In the genomic region with DNA sequence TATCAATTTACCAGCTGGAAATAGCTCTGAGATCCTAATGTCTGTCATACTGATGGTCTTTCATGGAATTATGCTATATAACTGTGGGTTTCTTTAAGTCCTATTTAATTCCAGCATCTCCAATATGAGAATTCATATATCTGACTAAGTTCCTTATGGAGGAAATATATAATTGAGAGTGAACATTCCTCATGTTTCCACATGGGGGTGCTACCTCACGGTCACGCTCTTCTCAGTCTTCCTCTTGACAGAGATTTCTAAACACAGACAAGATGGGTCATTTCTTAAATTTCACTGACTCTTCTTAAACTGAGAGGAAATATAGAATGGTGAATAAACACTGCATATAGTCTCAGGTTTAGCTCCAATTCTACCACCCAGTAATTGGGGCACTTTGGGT, we compare ENCODE assay signal across 10 cellular contexts.
DNase-seq lines count a peak whose midpoint lies in the region; ATAC-seq and TF ChIP-seq lines count a peak whose summit lies in the region.
"Had no signal": no experiment of that assay in that cellular context is flagged by ENCODE, and none has a peak within 500 bp of the region (broad histone marks: within the 10 kb centered on the region; RNA-seq: fewer than 3 reads in every experiment).

No MANE protein-coding gene starts in this region.

- intact Hi-C loops in natural killer cell (cut with micrococcal nuclease): no loop called here

- peaks cover 11 to 14% of the 10 kb centered on the region in 2 donors for H3K27me3 Mint-ChIP-seq in natural killer cell (ENCODE audit: low read depth in 2 of 2)

- no peak overlapping the region for H3K27ac Mint-ChIP-seq in natural killer cell
- H3K27ac Mint-ChIP-seq: T-helper 17 cell had no signal

- no peak for TF ChIP-seq POLR2A in NB4 (IDR thresholded peaks at IDR 0.05; ENCODE audit: extremely low read depth, insufficient read length)

- peak; percentile 56 for ATAC-seq in GM18907 (IDR thresholded peaks at IDR 0.05; ENCODE audit: unreplicated experiment)
- ATAC-seq in natural killer cell: no peak
- no peak for ATAC-seq in HG03439 (IDR thresholded peaks at IDR 0.05; ENCODE audit: unreplicated experiment)
- ATAC-seq: T-helper 17 cell had no signal

- TF ChIP-seq CTCF in NB4 (IDR thresholded peaks at IDR 0.05; ENCODE audit: low read depth, low read length) (peak; percentile 47), fibroblast of villous mesenchyme (IDR thresholded peaks at IDR 0.05; ENCODE audit: insufficient read depth, low read depth, low read length) (peak; percentile 47), natural killer cell (IDR thresholded peaks at IDR 0.05) (no peak)

- H3K9me3 Mint-ChIP-seq in natural killer cell: no peaks in the 10 kb centered on the region

- H3K4me3 Mint-ChIP-seq in natural killer cell: no peak overlapping the region
- H3K4me3 Mint-ChIP-seq: T-helper 17 cell had no signal

- H3K4me1 Mint-ChIP-seq in natural killer cell: peaks cover 0 to 4% of the 10 kb centered on the region in 2 donors
- H3K4me1 Mint-ChIP-seq: T-helper 17 cell had no signal

- no peak overlapping the region for H3K4me3 ChIP-seq in NB4 (ENCODE audit: low read depth, low read length)
- no peak overlapping the region for H3K4me3 ChIP-seq in fibroblast of villous mesenchyme (ENCODE audit: low read depth, low read length)

- no peaks in the 10 kb centered on the region for H3K36me3 Mint-ChIP-seq in natural killer cell

- peak; percentile 27 to 37 for DNase-seq in AML-193 (lab: John Stamatoyannopoulos, UW)
- DNase-seq in NB4 (ENCODE audit: low read depth): peak; percentile 39
- DNase-seq in fibroblast of villous mesenchyme (ENCODE audit: low read depth): peak; percentile 4
- DNase-seq in natural killer cell: no peak
- no peak for DNase-seq in NCI-H345 treated with DMSO at 0.1 percent for 48 hours (lab: John Stamatoyannopoulos, UW; ENCODE audit: unreplicated experiment)
- DNase-seq in activated effector memory CD4-positive, alpha-beta T cell treated with anti-CD3 and anti-CD28 coated beads, Interleukin-2, amount 50 U/mL, for 16 hours: no peak
- DNase-seq: amygdala, T-helper 17 cell had no signal

Comparison
In these comparisons a context has a peak if more than half of its experiments do, and no peak if none do; other contexts are left out.
1. DNase-seq: peak in AML-193 (2 of 2), NB4 (single experiment) and fibroblast of villous mesenchyme (single experiment); none in natural killer cell (single experiment), NCI-H345 treated with DMSO at 0.1 percent for 48 hours (single experiment) and activated effector memory CD4-positive, alpha-beta T cell treated with anti-CD3 and anti-CD28 coated beads, Interleukin-2, amount 50 U/mL, for 16 hours (single experiment).